In genomic region chr11:64358536-64358906, GRCh38 we compare ENCODE assay signal across 8 cellular contexts. TPM values are rescaled to one million over a fixed set of nuclear protein-coding genes. Genes with fewer than 3 reads are reported as not detected.
A peak's percentile ranks its signal among the peaks of the same experiment; 100 is the strongest.
DNase-seq lines count a peak whose midpoint lies in the region; ATAC-seq, FAIRE-seq and TF ChIP-seq lines count a peak whose summit lies in the region.

No MANE protein-coding gene starts in this region.

- H2BK120ac ChIP-seq in H1 (replicated peaks; ENCODE audit: low read depth, low read length) = peak overlapping the region; percentile 27

- H2BK12ac ChIP-seq in H1 (ENCODE audit: low read depth, low read length) = peak overlapping the region; percentile 50; the same call in 1 of the 2 replicates

- H2AK5ac ChIP-seq in H1 (ENCODE audit: low read depth, low read length) = peak overlapping the region; percentile 43; the same call in 1 of the 2 replicates

- peak overlapping the region; percentile 90; the same call in 1 of the 2 replicates for H2BK20ac ChIP-seq in H1 (ENCODE audit: low read length)

- H3K27me3 Mint-ChIP-seq in CD14-positive monocyte (ENCODE audit: low read depth in 3 of 3) = no peaks in the 10 kb centered on the region

- H2BK5ac ChIP-seq in H1 (ENCODE audit: low read depth, low read length) = no peak overlapping the region; the same call in 1 of the 2 replicates

- H3F3A ChIP-seq in neural cell (ENCODE audit: insufficient read depth, low read length, poor library complexity, severe bottlenecking) = no peaks in the 10 kb centered on the region

- H3K27me3 ChIP-seq in BLaER1 = no peaks in the 10 kb centered on the region
- no peaks in the 10 kb centered on the region for H3K27me3 ChIP-seq in NT2/D1 (ENCODE audit: insufficient read depth, insufficient read length)
- no peaks in the 10 kb centered on the region for H3K27me3 ChIP-seq in H1 (replicated peaks in 1 of 4; ENCODE audit: control insufficient read depth in 3 of 4, extremely low read depth in 1 of 4, insufficient read depth in 3 of 4, low read length in 3 of 4)
- no peaks in the 10 kb centered on the region for H3K27me3 ChIP-seq in neural cell (ENCODE audit: insufficient read depth, low read depth, low read length)

- H3K56ac ChIP-seq in H1 (replicated peaks; ENCODE audit: insufficient read length, low read depth, low read length) = no peak overlapping the region

- H3K9ac ChIP-seq in BLaER1 = peak overlapping the region; percentile 80
- H3K9ac ChIP-seq in NT2/D1 (ENCODE audit: insufficient read length, low read depth) = peak overlapping the region; percentile 94
- H3K9ac ChIP-seq in H1 (replicated peaks in 1 of 4; ENCODE audit: extremely low read depth in 1 of 4, low read depth in 3 of 4, low read length in 3 of 4) = peak overlapping the region in 1 of 4 experiments; percentile 2; a peak in 2 of 7 replicates
- peak overlapping the region; percentile 71 for H3K9ac ChIP-seq in neural cell (ENCODE audit: low read length)

- H3K36me3 Mint-ChIP-seq in CD14-positive monocyte = peaks cover 39 to 58% of the 10 kb centered on the region in 2 donors

- no peaks in the 10 kb centered on the region; the same call in 1 of the 2 replicates for H3K79me1 ChIP-seq in H1 (ENCODE audit: low read depth, low read length)

- peak overlapping the region; percentile 83 for H3K27ac ChIP-seq in BLaER1
- no peak overlapping the region for H3K27ac ChIP-seq in H1 (ENCODE audit: low read depth, low read length)
- H3K27ac ChIP-seq in neural cell (ENCODE audit: low read length) = no peak overlapping the region

- H3K27ac Mint-ChIP-seq in CD14-positive monocyte = peak overlapping the region in 2 of 7 donors; percentile 60 to 78

- no peak for TF ChIP-seq CTCF in H1 (IDR thresholded peaks at IDR 0.05; ENCODE audit: control extremely low read depth in 1 of 3, insufficient read depth in 1 of 3, low read depth in 1 of 3, low read length in 3 of 3)
- TF ChIP-seq CTCF in neural cell (IDR thresholded peaks at IDR 0.05; ENCODE audit: poor library complexity, severe bottlenecking) = no peak
- no peak for TF ChIP-seq CTCF in CD14-positive monocyte (IDR thresholded peaks at IDR 0.05)

- CTCF ChIA-PET in H1 (lab: Charles Lee; ENCODE audit: partially characterized antibody) = interaction anchor here (0.5 to 37.6 kb wide), 7 partner anchors 9 to 391 kb away, joined by 3 to 614 read pairs (median 11); partner anchors contain the start of genes CATSPERZ, CCDC88B, ESRRA and PRDX5

- H4K5ac ChIP-seq in H1 (ENCODE audit: insufficient read length, low read depth, low read length) = no peak overlapping the region

- H3K18ac ChIP-seq in H1 (ENCODE audit: extremely low read depth, low read length) = peak overlapping the region; percentile 60; the same call in 1 of the 2 replicates

- no peak overlapping the region for H3K14ac ChIP-seq in H1 (ENCODE audit: insufficient read length)

- H3K4me1 ChIP-seq in BLaER1 (peaks cover 81% of the 10 kb centered on the region), NT2/D1 (ENCODE audit: insufficient read depth, insufficient read length) (peaks cover 48% of the 10 kb centered on the region), H1 (replicated peaks in 1 of 4; ENCODE audit: control insufficient read depth in 3 of 4, insufficient read depth in 4 of 4, low read length in 3 of 4) (peaks cover 0 to 39% (median 30%) of the 10 kb centered on the region in 4 experiments; a peak in 6 of 7 replicates)

- peak overlapping the region; percentile 54; the same call in 1 of the 2 replicates for H4K8ac ChIP-seq in H1 (ENCODE audit: extremely low read depth, insufficient read depth, low read length)

- ATAC-seq in HG03097 (IDR thresholded peaks at IDR 0.05; ENCODE audit: low FRiP score, unreplicated experiment) (no peak), HG02885 (IDR thresholded peaks at IDR 0.05; ENCODE audit: poor library complexity, unreplicated experiment) (no peak)

- peaks cover 19% of the 10 kb centered on the region; the same call in 1 of the 2 replicates for H4K20me1 ChIP-seq in BLaER1
- peaks cover 0 to 4% of the 10 kb centered on the region in 2 experiments for H4K20me1 ChIP-seq in H1 (replicated peaks in 1 of 2; ENCODE audit: control insufficient read depth in 1 of 2, insufficient read depth in 2 of 2, low read length in 2 of 2)
- no peaks in the 10 kb centered on the region for H4K20me1 ChIP-seq in neural cell (ENCODE audit: insufficient read depth)

- peaks cover 28% of the 10 kb centered on the region for H3K36me3 ChIP-seq in BLaER1
- H3K36me3 ChIP-seq in NT2/D1 (ENCODE audit: insufficient read depth, insufficient read length, low read length) = peaks cover 37% of the 10 kb centered on the region
- peaks cover 0 to 9% (median 3%) of the 10 kb centered on the region in 4 experiments; a peak in 3 of 8 replicates for H3K36me3 ChIP-seq in H1 (ENCODE audit: control insufficient read depth in 2 of 4, insufficient read depth in 4 of 4, low read length in 3 of 4)
- H3K36me3 ChIP-seq in neural cell (ENCODE audit: insufficient read depth, low read length) = no peaks in the 10 kb centered on the region

- no peaks in the 10 kb centered on the region for H3K9me3 ChIP-seq in BLaER1
- H3K9me3 ChIP-seq in NT2/D1 (ENCODE audit: insufficient read depth, low read length) = no peaks in the 10 kb centered on the region
- no peaks in the 10 kb centered on the region for H3K9me3 ChIP-seq in H1 (ENCODE audit: insufficient read depth in 2 of 2, low read depth in 1 of 2, low read length in 1 of 2)
- H3K9me3 ChIP-seq in neural cell (ENCODE audit: low read length) = no peaks in the 10 kb centered on the region

- intact Hi-C loops in CD14-positive monocyte (cut with micrococcal nuclease) = loop anchor here (5.0 kb wide), 1 partner anchor 41 kb away; the partner anchor contains the start of genes PRDX5 (in 2 of the 2) and TRMT112 (in 2 of the 2)

- H3K79me2 ChIP-seq in H1 (ENCODE audit: control insufficient read depth in 1 of 2, insufficient read depth in 2 of 2, low read length in 2 of 2) = no peaks in the 10 kb centered on the region
- H3K79me2 ChIP-seq in neural cell (replicated peaks; ENCODE audit: insufficient read depth, low read length) = no peaks in the 10 kb centered on the region

- DNase-seq in NT2/D1 (ENCODE audit: low read depth, low spot score) (no peak), H1 (ENCODE audit: low read depth in 1 of 2, low spot score in 2 of 2) (no peak), CD14-positive monocyte (ENCODE audit: low spot score) (no peak)
- no peak for DNase-seq in stimulated activated CD4-positive, alpha-beta T cell treated with anti-CD3 and anti-CD28 coated beads, Interleukin-12 subunit alpha, Interleukin-12 subunit beta, amount 100 ng/mL, for 4 hours

- TF ChIP-seq RAD21 in H1 (IDR thresholded peaks at IDR 0.05 in 1 of 2, conservative IDR thresholded peaks at IDR 0.05 in 1 of 2; ENCODE audit: low read depth in 2 of 2, low read length in 2 of 2) = no peak
- no peak for TF ChIP-seq RAD21 in neural cell (conservative IDR thresholded peaks at IDR 0.05)

- H3K9me3 Mint-ChIP-seq in CD14-positive monocyte = no peaks in the 10 kb centered on the region

- TF ChIP-seq POLR2A in H1 (IDR thresholded peaks at IDR 0.05; ENCODE audit: control extremely low read depth in 1 of 2, low read depth in 2 of 2, low read length in 2 of 2) = no peak

- H3K4me3 ChIP-seq in BLaER1 = peak overlapping the region; percentile 76
- H3K4me3 ChIP-seq in NT2/D1 (ENCODE audit: insufficient read length, low read depth) = peak overlapping the region; percentile 95
- H3K4me3 ChIP-seq in H1 (ENCODE audit: extremely low read depth in 1 of 4, insufficient read depth in 2 of 4, low read depth in 3 of 4, low read length in 4 of 4) = peak overlapping the region; percentile 39 to 83 (median 60); a peak in 7 of 8 replicates
- H3K4me3 ChIP-seq in neural cell (ENCODE audit: low read length) = peak overlapping the region; percentile 75

- H4K91ac ChIP-seq in H1 (replicated peaks; ENCODE audit: insufficient read length, low read length) = peak overlapping the region; percentile 87

- no peaks in the 10 kb centered on the region for H3K9me2 ChIP-seq in neural cell (ENCODE audit: insufficient read depth, low read length)

- no peak for FAIRE-seq in H1 (lab: Jason Lieb, UNC)

- POLR2A ChIA-PET in H1 (lab: Charles Lee; ENCODE audit: partially characterized antibody) = interaction anchor here (1.1 to 3.6 kb wide), 9 partner anchors 10 to 174 kb away, joined by 3 to 14 read pairs (median 4); no protein-coding TSS in a partner anchor

- peaks cover 51% of the 10 kb centered on the region for H3K4me1 Mint-ChIP-seq in CD14-positive monocyte

- H3K4me3 Mint-ChIP-seq in CD14-positive monocyte = peak overlapping the region in 1 of 2 donors; percentile 39

- peak overlapping the region; percentile 96 for H3K4ac ChIP-seq in H1 (replicated peaks; ENCODE audit: insufficient read length, low read depth, low read length)

- 0 out of 2 replicates have a peak overlapping the region, but pooled peaks have one; percentile 61 for H2AFZ ChIP-seq in H1 (ENCODE audit: low read length)
- H2AFZ ChIP-seq in neural cell (ENCODE audit: low read depth, low read length) = peak overlapping the region; percentile 60

- H2BK15ac ChIP-seq in H1 (ENCODE audit: low read length) = peak overlapping the region; percentile 40; the same call in 1 of the 2 replicates

- H3K23ac ChIP-seq in H1 (ENCODE audit: insufficient read length) = no peak overlapping the region

- no peak for TF ChIP-seq EP300 in H1 (IDR thresholded peaks at IDR 0.05; ENCODE audit: borderline replicate concordance in 1 of 2, low read depth in 2 of 2, low read length in 2 of 2)
- no peak for TF ChIP-seq EP300 in neural cell (conservative IDR thresholded peaks at IDR 0.05; ENCODE audit: poor library complexity, severe bottlenecking)

- peak overlapping the region; percentile 99 for H3K4me2 ChIP-seq in BLaER1
- peak overlapping the region; percentile 76 to 87 for H3K4me2 ChIP-seq in H1 (ENCODE audit: insufficient read depth in 1 of 2, low read depth in 2 of 2, low read length in 2 of 2)
- peak overlapping the region; percentile 73 for H3K4me2 ChIP-seq in neural cell (ENCODE audit: low read length)

- 43% methylated on average over 6 of the region's 7 CpGs; no CpG with 5 or more reads in 1 of the 2 experiments for WGBS in H1 (ENCODE audit: extremely low coverage in 1 of 2, insufficient coverage in 1 of 2, insufficient read length in 1 of 2, insufficient replicate concordance in 2 of 2, low coverage in 1 of 2, low lambda C conversion rate in 2 of 2, missing lambda C conversion rate in 1 of 2), 2 experiments

- peaks cover 7% of the 10 kb centered on the region; the same call in 1 of the 2 replicates for H3K23me2 ChIP-seq in H1 (ENCODE audit: low read depth, low read length)

RNA-seq across cellular contexts. Expression of gene RPS6KA4, which starts 0.4 kb away (rescaled TPM):
- total RNA-seq in H1 (2021; fragmentation: NEBNext Ultra II Directional; extraction: Animal tissue kit (Norgen Biotek cat#: 25700)) = 12.6 and 13.2 TPM in 2 replicates
- polyA plus RNA-seq in H1 (2011; rRNA removed) (8.2 and 12.1 TPM in 2 replicates), neural cell (16.7 and 24.6 TPM in 2 replicates), CD14-positive monocyte (10 to 100 TPM; 16.2 to 24.5 TPM)
- polyA plus RNA-seq in H1 (2011; cell fraction: cytosol; rRNA removed) = 11.5 TPM
- 27.8 TPM for polyA plus RNA-seq in H1 (2011; cell fraction: nucleus; rRNA removed)
- 8.5 to 14.4 TPM (median 12.2 TPM) in 4 replicates for polyA plus RNA-seq in H1 (2012, experiment 1 of 2)
- polyA plus RNA-seq in H1 (2012, experiment 2 of 2) = 7.6 TPM
- 5.0 TPM for polyA plus RNA-seq in H1 (2013, experiment 1 of 2)
- 5.5 TPM for polyA plus RNA-seq in H1 (2013, experiment 2 of 2)
- polyA minus RNA-seq in H1 (2011; rRNA and poly(A)+ RNA removed) = 8.6 and 9.0 TPM in 2 replicates
- 12.0 TPM for polyA minus RNA-seq in H1 (2011; cell fraction: cytosol; rRNA and poly(A)+ RNA removed)
- polyA minus RNA-seq in H1 (2011; cell fraction: nucleus; rRNA and poly(A)+ RNA removed) = 17.0 TPM
- polyA minus RNA-seq in neural cell = 9.3 and 10.5 TPM in 2 replicates

RNA-seq across cellular contexts. Expression of gene CCDC88B, which starts 18.5 kb away (rescaled TPM):
- total RNA-seq in H1 (2021; fragmentation: NEBNext Ultra II Directional; extraction: Animal tissue kit (Norgen Biotek cat#: 25700)) = 11.2 and 12.5 TPM in 2 replicates
- 5.9 and 7.9 TPM in 2 replicates for polyA plus RNA-seq in H1 (2011; rRNA removed)
- polyA plus RNA-seq in H1 (2011; cell fraction: cytosol; rRNA removed) = 10.0 TPM
- 36.8 TPM for polyA plus RNA-seq in H1 (2011; cell fraction: nucleus; rRNA removed)
- polyA plus RNA-seq in H1 (2012, experiment 1 of 2) = 12.4 to 18.6 TPM (median 15.8 TPM) in 4 replicates
- 5.3 TPM for polyA plus RNA-seq in H1 (2012, experiment 2 of 2)
- 7.4 TPM for polyA plus RNA-seq in H1 (2013, experiment 1 of 2)
- polyA plus RNA-seq in H1 (2013, experiment 2 of 2) = 6.3 TPM
- polyA minus RNA-seq in H1 (2011; rRNA and poly(A)+ RNA removed) = 1.1 and 1.8 TPM in 2 replicates
- polyA minus RNA-seq in H1 (2011; cell fraction: cytosol; rRNA and poly(A)+ RNA removed) = 6.3 TPM
- polyA minus RNA-seq in H1 (2011; cell fraction: nucleus; rRNA and poly(A)+ RNA removed) = 5.4 TPM
- polyA plus RNA-seq in neural cell = 1.3 and 5.4 TPM in 2 replicates
- polyA minus RNA-seq in neural cell = 0.81 and 0.97 TPM in 2 replicates
- polyA plus RNA-seq in CD14-positive monocyte = 10 to 100 TPM in 1 of 2 donors, 1 to 10 TPM in 1; 8.2 to 18.9 TPM

RNA-seq across cellular contexts. Expression of gene PRDX5, which starts 40.6 kb away (rescaled TPM):
- total RNA-seq in H1 (2021; fragmentation: NEBNext Ultra II Directional; extraction: Animal tissue kit (Norgen Biotek cat#: 25700)) = 201 and 225 TPM in 2 replicates
- polyA plus RNA-seq in H1 (2011; rRNA removed) (582 and 631 TPM in 2 replicates), neural cell (452 and 489 TPM in 2 replicates), CD14-positive monocyte (100 to 1,000 TPM; 286 to 318 TPM)
- polyA plus RNA-seq in H1 (2011; cell fraction: cytosol; rRNA removed) = 623 TPM
- polyA plus RNA-seq in H1 (2011; cell fraction: nucleus; rRNA removed) = 281 TPM
- polyA plus RNA-seq in H1 (2012, experiment 1 of 2) = 323 to 414 TPM (median 375 TPM) in 4 replicates
- polyA plus RNA-seq in H1 (2012, experiment 2 of 2) = 341 TPM
- 135 TPM for polyA plus RNA-seq in H1 (2013, experiment 1 of 2)
- 134 TPM for polyA plus RNA-seq in H1 (2013, experiment 2 of 2)
- polyA minus RNA-seq in H1 (2011; rRNA and poly(A)+ RNA removed) = 60.4 and 79.8 TPM in 2 replicates
- 77.1 TPM for polyA minus RNA-seq in H1 (2011; cell fraction: cytosol; rRNA and poly(A)+ RNA removed)
- polyA minus RNA-seq in H1 (2011; cell fraction: nucleus; rRNA and poly(A)+ RNA removed) = 54.4 TPM
- 135 and 150 TPM in 2 replicates for polyA minus RNA-seq in neural cell

RNA-seq across cellular contexts. Expression of gene TRMT112, which starts 41.2 kb away (rescaled TPM):
- 300 and 326 TPM in 2 replicates for total RNA-seq in H1 (2021; fragmentation: NEBNext Ultra II Directional; extraction: Animal tissue kit (Norgen Biotek cat#: 25700))
- polyA plus RNA-seq in H1 (2011; rRNA removed) (650 and 707 TPM in 2 replicates), neural cell (278 and 335 TPM in 2 replicates), CD14-positive monocyte (100 to 1,000 TPM; 254 to 298 TPM)
- polyA plus RNA-seq in H1 (2011; cell fraction: cytosol; rRNA removed) = 604 TPM
- polyA plus RNA-seq in H1 (2011; cell fraction: nucleus; rRNA removed) = 183 TPM
- polyA plus RNA-seq in H1 (2012, experiment 1 of 2) = 380 to 473 TPM (median 438 TPM) in 4 replicates
- 1,230 TPM for polyA plus RNA-seq in H1 (2012, experiment 2 of 2)
- 542 TPM for polyA plus RNA-seq in H1 (2013, experiment 1 of 2)
- polyA plus RNA-seq in H1 (2013, experiment 2 of 2) = 524 TPM
- 31.9 and 44.7 TPM in 2 replicates for polyA minus RNA-seq in H1 (2011; rRNA and poly(A)+ RNA removed)
- polyA minus RNA-seq in H1 (2011; cell fraction: cytosol; rRNA and poly(A)+ RNA removed) = 101 TPM
- polyA minus RNA-seq in H1 (2011; cell fraction: nucleus; rRNA and poly(A)+ RNA removed) = 54.3 TPM
- 58.7 and 78.5 TPM in 2 replicates for polyA minus RNA-seq in neural cell

RNA-seq across cellular contexts. Expression of gene ESRRA, which starts 53.2 kb away (rescaled TPM):
- total RNA-seq in H1 (2021; fragmentation: NEBNext Ultra II Directional; extraction: Animal tissue kit (Norgen Biotek cat#: 25700)) = 36.1 and 37.0 TPM in 2 replicates
- polyA plus RNA-seq in H1 (2011; rRNA removed) (18.2 and 20.9 TPM in 2 replicates), neural cell (29.0 and 30.0 TPM in 2 replicates), CD14-positive monocyte (10 to 100 TPM; 15.3 to 18.3 TPM)
- 24.8 TPM for polyA plus RNA-seq in H1 (2011; cell fraction: cytosol; rRNA removed)
- polyA plus RNA-seq in H1 (2011; cell fraction: nucleus; rRNA removed) = 29.9 TPM
- 24.8 to 32.6 TPM (median 31.0 TPM) in 4 replicates for polyA plus RNA-seq in H1 (2012, experiment 1 of 2)
- 28.6 TPM for polyA plus RNA-seq in H1 (2012, experiment 2 of 2)
- 13.1 TPM for polyA plus RNA-seq in H1 (2013, experiment 1 of 2)
- polyA plus RNA-seq in H1 (2013, experiment 2 of 2) = 13.3 TPM
- polyA minus RNA-seq in H1 (2011; rRNA and poly(A)+ RNA removed) = 9.2 and 9.3 TPM in 2 replicates
- polyA minus RNA-seq in H1 (2011; cell fraction: cytosol; rRNA and poly(A)+ RNA removed) = 19.5 TPM
- polyA minus RNA-seq in H1 (2011; cell fraction: nucleus; rRNA and poly(A)+ RNA removed) = 13.9 TPM
- 20.7 and 25.3 TPM in 2 replicates for polyA minus RNA-seq in neural cell
